Comparison of ENCODE assay signal across 1 cellular context in genomic region chr4:6641164-6641970, GRCh38.
TF ChIP-seq lines count a peak whose summit lies in the region.

No MANE protein-coding gene starts in this region.

TF ChIP-seq in GM12878, 131 proteins besides CTCF, POLR2A, EP300 and RAD21 (continued from another document and continues in another):
- TF ChIP-seq SKIL (IDR thresholded peaks at IDR 0.05; ENCODE audit: low read depth, poor library complexity, severe bottlenecking) (no peak), HDAC2 (IDR thresholded peaks at IDR 0.05) (no peak), IRF3 (IDR thresholded peaks at IDR 0.05) (no peak), PKNOX1 (IDR thresholded peaks at IDR 0.05) (peak; percentile 33; the same call in 1 of the 2 replicates), ASH2L (IDR thresholded peaks at IDR 0.05; ENCODE audit: borderline replicate concordance, low read depth) (no peak), CHD4 (IDR thresholded peaks at IDR 0.05) (no peak), GABPA (IDR thresholded peaks at IDR 0.05; ENCODE audit: low read depth) (no peak), ATF3 (IDR thresholded peaks at IDR 0.05; ENCODE audit: borderline replicate concordance, extremely low read depth, low read depth, low read length) (no peak), SUPT20H (IDR thresholded peaks at IDR 0.05; ENCODE audit: borderline replicate concordance, control insufficient read depth, low read depth, low read length) (no peak), TARDBP (IDR thresholded peaks at IDR 0.05; ENCODE audit: borderline replicate concordance) (no peak), SREBF1 (IDR thresholded peaks at IDR 0.05; ENCODE audit: low read length) (no peak), YY1 (IDR thresholded peaks at IDR 0.05; ENCODE audit: low read depth, low read length) (no peak), NRF1 (conservative IDR thresholded peaks at IDR 0.05; ENCODE audit: low read depth, low read length) (no peak), HSF1 (IDR thresholded peaks at IDR 0.05; ENCODE audit: low read depth, low read length) (no peak), PRDM15 (CRISPR knock-in tag; IDR thresholded peaks at IDR 0.05) (no peak), SMARCA5 (IDR thresholded peaks at IDR 0.05) (no peak), MYB (IDR thresholded peaks at IDR 0.05; ENCODE audit: borderline replicate concordance, low read depth, low read length) (no peak), LARP7 (IDR thresholded peaks at IDR 0.05) (0 out of 2 replicates have a peak, but pooled peaks have one; percentile 20), TCF7 (IDR thresholded peaks at IDR 0.05; ENCODE audit: borderline replicate concordance) (no peak), POLR2AphosphoS5 (IDR thresholded peaks at IDR 0.05; ENCODE audit: low read length) (peak; percentile 53), HDGF (IDR thresholded peaks at IDR 0.05) (0 out of 2 replicates have a peak, but pooled peaks have one; percentile 5), SP1 (IDR thresholded peaks at IDR 0.05; ENCODE audit: low read depth, low read length) (no peak), CBFB (IDR thresholded peaks at IDR 0.05; ENCODE audit: low read depth) (peak; percentile 68; the same call in 1 of the 2 replicates), MEF2A (IDR thresholded peaks at IDR 0.05; ENCODE audit: insufficient read depth, low read depth, low read length) (no peak), SIN3A (IDR thresholded peaks at IDR 0.05; ENCODE audit: low read depth, low read length) (peak; percentile 73; the same call in 1 of the 2 replicates), BHLHE40 (IDR thresholded peaks at IDR 0.05; ENCODE audit: borderline replicate concordance in 1 of 2, low read depth in 2 of 2, low read length in 1 of 2) (no peak), USF2 (IDR thresholded peaks at IDR 0.05; ENCODE audit: borderline replicate concordance, low read depth, low read length) (no peak), CUX1 (IDR thresholded peaks at IDR 0.05; ENCODE audit: insufficient replicate concordance, low read depth, low read length) (no peak), JUND (IDR thresholded peaks at IDR 0.05; ENCODE audit: low read depth, low read length) (no peak), TBL1XR1 (IDR thresholded peaks at IDR 0.05; ENCODE audit: low read depth, low read length) (no peak), ZBTB11 (CRISPR knock-in tag; IDR thresholded peaks at IDR 0.05) (no peak)
